Comparison of ENCODE assay signal across 24 cellular contexts in the genomic region with DNA sequence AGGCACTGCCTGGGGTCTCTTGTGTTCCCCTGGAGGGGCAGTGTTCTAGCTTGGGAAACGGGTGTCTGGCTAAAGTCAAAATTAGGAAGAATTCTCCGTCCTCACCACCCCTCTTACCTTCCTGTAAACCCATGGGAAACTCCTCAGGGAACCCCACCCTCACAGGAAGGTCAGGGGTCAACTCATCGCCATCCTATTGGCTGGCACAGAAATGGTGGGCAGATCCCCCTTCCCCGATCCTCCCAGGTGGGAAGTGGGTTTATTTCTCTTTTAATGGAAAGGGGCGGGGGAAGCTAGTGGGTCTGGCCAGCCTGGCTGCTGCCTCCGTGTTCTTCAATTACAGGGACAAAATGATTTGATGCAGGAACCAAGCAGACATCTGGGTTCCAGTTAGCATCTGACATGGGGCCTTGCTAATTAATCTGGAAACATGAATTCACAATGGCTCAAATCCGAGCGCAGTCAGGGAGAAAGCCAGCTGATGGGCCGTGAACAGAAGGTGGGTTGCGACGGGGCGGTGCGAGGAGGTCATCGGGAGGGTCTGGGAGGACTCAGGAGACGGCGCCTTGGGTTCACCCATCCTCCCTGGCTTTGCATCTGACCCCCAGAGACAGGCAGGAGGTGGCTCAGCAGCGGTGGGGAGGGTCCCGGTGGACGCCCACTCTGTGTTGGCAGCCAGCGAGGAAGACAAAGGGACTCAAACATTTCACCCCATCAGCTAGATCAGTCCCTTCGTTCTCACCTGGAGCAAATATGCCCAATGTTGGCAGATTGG.
DNase-seq lines count a peak whose midpoint lies in the region; ATAC-seq, FAIRE-seq and TF ChIP-seq lines count a peak whose summit lies in the region.
"Had no signal": no experiment of that assay in that cellular context is flagged by ENCODE, and none has a peak within 500 bp of the region (broad histone marks: within the 10 kb centered on the region; RNA-seq: fewer than 3 reads in every experiment).

No MANE protein-coding gene starts in this region.

- no peak for FAIRE-seq in kidney (lab: Jason Lieb, UNC)
- FAIRE-seq: A204.1, GM12891, RCC 7860 had no signal

- WGBS in sigmoid colon, 2 donors: 65 to 76% methylated on average over 21 of the region's 21 CpGs

- peaks cover 0 to 4% (median 0%) of the 10 kb centered on the region in 3 donors for H3K27me3 ChIP-seq in sigmoid colon
- H3K27me3 ChIP-seq in CD8-positive, alpha-beta memory T cell (ENCODE audit: insufficient read depth, low read length, poor library complexity, severe bottlenecking): no peaks in the 10 kb centered on the region
- no peaks in the 10 kb centered on the region for H3K27me3 ChIP-seq in HAP-1 (ENCODE audit: low read depth)

- H3K4me1 ChIP-seq in kidney (ENCODE audit: control insufficient read depth in 1 of 2, insufficient read depth in 1 of 2, low read depth in 1 of 2, low read length in 2 of 2) (no peaks in the 10 kb centered on the region), sigmoid colon (no peaks in the 10 kb centered on the region), HAP-1 (no peaks in the 10 kb centered on the region)
- H3K4me1 ChIP-seq in CD8-positive, alpha-beta memory T cell (ENCODE audit: insufficient read depth, low read length): no peaks in the 10 kb centered on the region

- H3K27me3 Mint-ChIP-seq in CD8-positive, alpha-beta memory T cell: peaks cover 1 to 27% of the 10 kb centered on the region in 2 donors

- H3K9me3 ChIP-seq in kidney (ENCODE audit: control insufficient read depth in 1 of 2, low read length in 2 of 2): no peaks in the 10 kb centered on the region
- H3K9me3 ChIP-seq in sigmoid colon: no peaks in the 10 kb centered on the region
- no peaks in the 10 kb centered on the region for H3K9me3 ChIP-seq in CD8-positive, alpha-beta memory T cell (ENCODE audit: low read length)
- no peaks in the 10 kb centered on the region for H3K9me3 ChIP-seq in HAP-1

- no peak overlapping the region for H3K4me3 Mint-ChIP-seq in CD8-positive, alpha-beta memory T cell
- H3K4me3 Mint-ChIP-seq: CD4-positive, alpha-beta memory T cell had no signal

- H3K9ac ChIP-seq in kidney (ENCODE audit: low read length in 2 of 2): no peak overlapping the region
- H3K9ac ChIP-seq: GM23248 had no signal

- CTCF ChIA-PET in CD8-positive, alpha-beta memory T cell (lab: Charles Lee): interaction anchor here (1.0 to 4.6 kb wide), 4 partner anchors 8 to 45 kb away, joined by 3 to 39 read pairs (median 4); no protein-coding TSS in a partner anchor

- no peaks in the 10 kb centered on the region for H3K36me3 ChIP-seq in kidney (ENCODE audit: control insufficient read depth in 1 of 2, insufficient read depth in 2 of 2, low read length in 2 of 2)
- H3K36me3 ChIP-seq in sigmoid colon: no peaks in the 10 kb centered on the region
- no peaks in the 10 kb centered on the region for H3K36me3 ChIP-seq in CD8-positive, alpha-beta memory T cell (ENCODE audit: insufficient read depth, low read length)
- no peaks in the 10 kb centered on the region for H3K36me3 ChIP-seq in HAP-1 (replicated peaks)

- H3K27ac ChIP-seq in kidney (ENCODE audit: low read depth in 2 of 2, low read length in 2 of 2) (no peak overlapping the region), sigmoid colon (no peak overlapping the region)
- H3K27ac ChIP-seq in CD8-positive, alpha-beta memory T cell (ENCODE audit: low read depth, low read length): no peak overlapping the region
- H3K27ac ChIP-seq: GM23248, SK-N-MC had no signal

- H3K9me3 Mint-ChIP-seq in CD8-positive, alpha-beta memory T cell: no peaks in the 10 kb centered on the region
- H3K9me3 Mint-ChIP-seq: CD4-positive, alpha-beta memory T cell had no signal

- no peak for TF ChIP-seq POLR2A in sigmoid colon (IDR thresholded peaks at IDR 0.05)

- no peak overlapping the region for H3K27ac Mint-ChIP-seq in CD8-positive, alpha-beta memory T cell
- H3K27ac Mint-ChIP-seq: CD4-positive, alpha-beta memory T cell had no signal

- POLR2A ChIA-PET in CD8-positive, alpha-beta memory T cell (lab: Charles Lee): no interaction called here

- TF ChIP-seq CTCF in kidney (IDR thresholded peaks at IDR 0.05; ENCODE audit: borderline replicate concordance, extremely low read depth, insufficient read depth) (no peak), sigmoid colon (IDR thresholded peaks at IDR 0.05) (no peak)

- DNase-seq in cardiac septum (ENCODE audit: low spot score): peak; percentile 22
- DNase-seq in left cardiac atrium: no peak
- peak; percentile 14 for DNase-seq in SW480 (ENCODE audit: low spot score)
- peak; percentile 67 for DNase-seq in kidney
- peak; percentile 61 for DNase-seq in sigmoid colon
- no peak for DNase-seq in CD8-positive, alpha-beta memory T cell
- DNase-seq in SIG-M5 treated with dmso at 0.1 percent for 504 hours (lab: John Stamatoyannopoulos, UW; ENCODE audit: unreplicated experiment): no peak
- no peak for DNase-seq in HAP-1 (ENCODE audit: low spot score in 2 of 2)
- DNase-seq: CD4-positive, alpha-beta memory T cell; DMS53; EL; GM23248; IMR-90; Karpas-422; NCI-H1436; NCI-H2029 treated with DMSO at 0.1 percent for 48 hours; NCI-H446 treated with DMSO at 0.1 percent for 48 hours; NCI-H748 treated with DMSO at 0.1 percent for 48 hours; NK-92 treated with Interleukin-12 subunit alpha and Interleukin-12 subunit beta, amount 100 ng/mL, for 24 hours had no signal

- in situ Hi-C loops in HAP-1 (cut with MboI; ENCODE audit: low sequenced_read_pairs): no loop called here

- intact Hi-C loops in cardiac septum (cut with DNase I) (no loop called here), left cardiac atrium (cut with DNase I) (loop anchor here in 1 of 2 donors (5.0 kb wide), 1 partner anchor 47 kb away; no protein-coding TSS in a partner anchor), kidney (cut with DNase I) (no loop called here), sigmoid colon (cut with DNase I) (no loop called here)

- no peaks in the 10 kb centered on the region for H3K36me3 Mint-ChIP-seq in CD8-positive, alpha-beta memory T cell
- H3K36me3 Mint-ChIP-seq: CD4-positive, alpha-beta memory T cell had no signal

- H3K4me3 ChIP-seq in kidney (ENCODE audit: low read length in 2 of 2): no peak overlapping the region
- H3K4me3 ChIP-seq in sigmoid colon: no peak overlapping the region
- H3K4me3 ChIP-seq in CD8-positive, alpha-beta memory T cell (ENCODE audit: low read length): no peak overlapping the region
- H3K4me3 ChIP-seq in HAP-1: no peak overlapping the region
- H3K4me3 ChIP-seq: GM23248, SK-N-MC had no signal

- no peak for ATAC-seq in left cardiac atrium
- ATAC-seq: Right ventricle myocardium inferior had no signal

- no peak for TF ChIP-seq EP300 in sigmoid colon (IDR thresholded peaks at IDR 0.05)

- no peaks in the 10 kb centered on the region for H3K4me1 Mint-ChIP-seq in CD8-positive, alpha-beta memory T cell
- H3K4me1 Mint-ChIP-seq: CD4-positive, alpha-beta memory T cell had no signal

Comparison
In these comparisons a context has a peak if more than half of its experiments do, and no peak if none do; other contexts are left out.
1. DNase-seq: peak in cardiac septum (single experiment), SW480 (single experiment), kidney (single experiment) and sigmoid colon (single experiment); none in left cardiac atrium (single experiment), CD8-positive, alpha-beta memory T cell (0 of 5), SIG-M5 treated with dmso at 0.1 percent for 504 hours (single experiment) and HAP-1 (0 of 2).